In genomic region chr11:69234740-69235710, GRCh38 we compare ENCODE assay signal across 1 cellular context.
A peak's percentile ranks its signal among the peaks of the same experiment; 100 is the strongest.
TF ChIP-seq lines count a peak whose summit lies in the region.

No MANE protein-coding gene starts in this region.

TF ChIP-seq in HepG2, 621 proteins besides CTCF, POLR2A, EP300 and RAD21:
- TF ChIP-seq USF2 (IDR thresholded peaks at IDR 0.05; ENCODE audit: low read depth, low read length) (0 out of 2 replicates have a peak, but pooled peaks have one; percentile 16), USF2 (CRISPR knock-in tag; IDR thresholded peaks at IDR 0.05; ENCODE audit: borderline replicate concordance) (no peak), SMARCE1 (IDR thresholded peaks at IDR 0.05; ENCODE audit: borderline replicate concordance) (no peak), NFYC (CRISPR knock-in tag; IDR thresholded peaks at IDR 0.05) (peak; percentile 54), NFYB (CRISPR knock-in tag; IDR thresholded peaks at IDR 0.05) (peak; percentile 58; the same call in 1 of the 2 replicates), THAP8 (CRISPR knock-in tag; IDR thresholded peaks at IDR 0.05; ENCODE audit: borderline replicate concordance) (no peak), IRF9 (CRISPR knock-in tag; IDR thresholded peaks at IDR 0.05; ENCODE audit: borderline replicate concordance) (no peak)
